12 cellular contexts compared by ENCODE assay signal in genomic region chr20:8209061-8209460, GRCh38.
DNase-seq lines count a peak whose midpoint lies in the region; ATAC-seq and TF ChIP-seq lines count a peak whose summit lies in the region.
"Had no signal": no experiment of that assay in that cellular context is flagged by ENCODE, and none has a peak within 500 bp of the region (broad histone marks: within the 10 kb centered on the region; RNA-seq: fewer than 3 reads in every experiment).

No MANE protein-coding gene starts in this region.

- H3K4me3 Mint-ChIP-seq in activated T-cell treated with anti-CD3 and anti-CD28 coated beads, Interleukin-2, amount 50 U/mL, for 72 hours = no peak overlapping the region

- no peak overlapping the region for H3K4me3 ChIP-seq in left lung

- no peaks in the 10 kb centered on the region for H3K9me3 Mint-ChIP-seq in activated T-cell treated with anti-CD3 and anti-CD28 coated beads, Interleukin-2, amount 50 U/mL, for 72 hours

- H3K27me3 ChIP-seq in left lung = no peaks in the 10 kb centered on the region

- H3K27ac Mint-ChIP-seq in activated T-cell treated with anti-CD3 and anti-CD28 coated beads, Interleukin-2, amount 50 U/mL, for 72 hours = no peak overlapping the region

- TF ChIP-seq CTCF in left lung (IDR thresholded peaks at IDR 0.05) = no peak

- no peak overlapping the region for H3K27ac ChIP-seq in left lung
- H3K27ac ChIP-seq: 22Rv1, HL-60 had no signal

- peaks cover 31% of the 10 kb centered on the region for H3K4me1 Mint-ChIP-seq in activated T-cell treated with anti-CD3 and anti-CD28 coated beads, Interleukin-2, amount 50 U/mL, for 72 hours (ENCODE audit: low read depth)

- no peaks in the 10 kb centered on the region for H3K36me3 ChIP-seq in left lung

- H3K9me3 ChIP-seq in left lung = no peaks in the 10 kb centered on the region

- peaks cover 13% of the 10 kb centered on the region for H3K27me3 Mint-ChIP-seq in activated T-cell treated with anti-CD3 and anti-CD28 coated beads, Interleukin-2, amount 50 U/mL, for 72 hours (ENCODE audit: low read depth)

- ATAC-seq in HG02623 (IDR thresholded peaks at IDR 0.05; ENCODE audit: unreplicated experiment) (peak; percentile 31), SK-N-SH treated with all-trans-retinoic acid at 6 μM for 48 hours (no peak; the same call in 2 of the 3 replicates), left lung (no peak)
- ATAC-seq in activated T-cell treated with anti-CD3 and anti-CD28 coated beads, Interleukin-2, amount 50 U/mL, for 72 hours (replicated peaks in 1 of 2) = no peak

- peaks cover 0 to 22% of the 10 kb centered on the region in 2 donors for H3K4me1 ChIP-seq in left lung

- intact Hi-C loops in left lung (cut with DNase I) = no loop called here

- peak; percentile 17 for DNase-seq in DMS 273 (lab: John Stamatoyannopoulos, UW; ENCODE audit: unreplicated experiment)
- no peak for DNase-seq in DMS 273 treated with DMSO at 0.1 percent for 48 hours (lab: John Stamatoyannopoulos, UW)
- peak; percentile 83 for DNase-seq in renal cortical epithelial cell (ENCODE audit: low read depth)
- DNase-seq in activated T-cell treated with anti-CD3 and anti-CD28 coated beads, Interleukin-2, amount 50 U/mL, for 72 hours = no peak
- DNase-seq in activated CD4-positive, CD25-positive, alpha-beta regulatory T cell (lab: John Stamatoyannopoulos, UW) = no peak
- no peak for DNase-seq in left lung
- DNase-seq: activated CD8-positive, alpha-beta memory T cell treated with anti-CD3 and anti-CD28 coated beads for 24 hours; NCI-H446 treated with DMSO at 0.1 percent for 48 hours had no signal

- no peaks in the 10 kb centered on the region for H3K36me3 Mint-ChIP-seq in activated T-cell treated with anti-CD3 and anti-CD28 coated beads, Interleukin-2, amount 50 U/mL, for 72 hours (ENCODE audit: insufficient read depth in 2 of 2)

TF ChIP-seq in SK-N-SH treated with all-trans-retinoic acid at 6 μM for 48 hours, 23 proteins besides CTCF, POLR2A, EP300 and RAD21:
- TF ChIP-seq PATZ1 (CRISPR knock-in tag; IDR thresholded peaks at IDR 0.05; ENCODE audit: borderline replicate concordance) (no peak), ISL1 (CRISPR knock-in tag; IDR thresholded peaks at IDR 0.05) (peak; percentile 29)

Comparison
In these comparisons a context has a peak if more than half of its experiments do, and no peak if none do; other contexts are left out.
1. DNase-seq: peak in DMS 273 (single experiment) and renal cortical epithelial cell (single experiment); none in DMS 273 treated with DMSO at 0.1 percent for 48 hours (single experiment), activated T-cell treated with anti-CD3 and anti-CD28 coated beads, Interleukin-2, amount 50 U/mL, for 72 hours (0 of 2), activated CD4-positive, CD25-positive, alpha-beta regulatory T cell (0 of 4) and left lung (0 of 2).